27 cellular contexts compared by ENCODE assay signal in the genomic region with DNA sequence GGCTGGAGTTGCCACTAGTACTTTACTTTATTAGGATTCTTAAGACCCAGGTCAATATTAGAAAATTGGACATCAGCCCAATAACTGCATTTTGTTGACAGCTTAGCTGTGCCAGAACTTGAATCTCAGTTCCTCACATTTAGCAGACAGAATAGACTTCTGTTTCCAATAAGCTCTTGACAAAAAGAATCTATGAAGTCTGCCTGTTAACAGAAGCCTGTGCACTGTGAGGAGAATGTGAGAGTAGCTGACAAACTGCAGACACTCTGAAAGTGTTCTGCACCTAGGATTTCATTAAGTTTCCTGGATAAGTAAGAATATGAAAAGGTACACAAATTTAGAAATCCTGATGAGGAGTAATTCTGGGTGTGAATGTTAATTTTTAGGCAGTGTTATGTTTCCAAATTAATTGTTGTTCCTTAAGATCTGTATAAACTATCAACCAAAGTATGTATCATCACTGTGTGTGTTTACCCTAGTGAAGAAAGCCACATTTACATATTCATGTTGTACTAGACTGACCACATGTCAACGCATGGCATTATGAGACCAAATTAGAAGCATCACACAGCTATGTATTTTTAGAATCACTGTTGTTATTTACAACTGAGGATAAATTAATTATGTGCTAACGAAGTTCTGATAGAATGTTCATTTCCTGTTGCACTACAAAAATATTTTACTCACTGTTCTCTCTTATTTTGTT.
A peak's percentile ranks its signal among the peaks of the same experiment; 100 is the strongest.
DNase-seq lines count a peak whose midpoint lies in the region; ATAC-seq and TF ChIP-seq lines count a peak whose summit lies in the region.
"Had no signal": no experiment of that assay in that cellular context is flagged by ENCODE, and none has a peak within 500 bp of the region (broad histone marks: within the 10 kb centered on the region; RNA-seq: fewer than 3 reads in every experiment).

No MANE protein-coding gene starts in this region.

- H2BK5ac ChIP-seq in trophoblast cell (ENCODE audit: low read depth, low read length, poor library complexity), result no peak overlapping the region

- H2BK12ac ChIP-seq in trophoblast cell (ENCODE audit: low read length), result peak overlapping the region; percentile 58

- no peak overlapping the region for H4K8ac ChIP-seq in trophoblast cell (ENCODE audit: low read depth, low read length)

- no peaks in the 10 kb centered on the region for H3K9me3 ChIP-seq in left ventricle myocardium inferior (replicated peaks)
- H3K9me3 ChIP-seq in trophoblast cell (ENCODE audit: insufficient read depth, low read depth, low read length), result no peaks in the 10 kb centered on the region
- H3K9me3 ChIP-seq in uterus, result no peaks in the 10 kb centered on the region

- intact Hi-C loops in Right ventricle myocardium inferior (cut with DNase I) (no loop called here), left ventricle myocardium inferior (cut with micrococcal nuclease) (no loop called here), uterus (cut with DNase I; ENCODE audit: low total_unique reads) (loop anchor here (5.0 kb wide), 1 partner anchor 139 kb away; no protein-coding TSS in a partner anchor)

- H3K4me1 ChIP-seq in left ventricle myocardium inferior, result peaks cover 7% of the 10 kb centered on the region
- H3K4me1 ChIP-seq in trophoblast cell (ENCODE audit: control insufficient read depth in 1 of 2, insufficient read depth in 2 of 2, low read length in 2 of 2), result no peaks in the 10 kb centered on the region
- no peaks in the 10 kb centered on the region for H3K4me1 ChIP-seq in uterus

- no peak for TF ChIP-seq CTCF in left ventricle myocardium inferior (IDR thresholded peaks at IDR 0.05; ENCODE audit: borderline replicate concordance)
- no peak for TF ChIP-seq CTCF in uterus (IDR thresholded peaks at IDR 0.05)

- no peak overlapping the region for H2AFZ ChIP-seq in trophoblast cell (ENCODE audit: insufficient read depth, low read length, poor library complexity)

- DNase-seq in Right ventricle myocardium inferior (ENCODE audit: missing footprints), result no peak
- no peak for DNase-seq in left ventricle myocardium inferior
- no peak for DNase-seq in trophoblast cell
- no peak for DNase-seq in HPDE6-E6E7 (ENCODE audit: extremely low spot score)
- no peak for DNase-seq in uterus
- DNase-seq in COLO668 (lab: John Stamatoyannopoulos, UW; ENCODE audit: unreplicated experiment), result no peak
- DNase-seq: C1 segment of cervical spinal cord; Calu3; CD8-positive, alpha-beta T cell; DMS153; GOT3; HCEC 1CT; MV-4-11; NCI-H1105 treated with DMSO at 0.1 percent for 48 hours; NCI-H2081; NCI-H2171; NCI-H345; NCI-H524; NCI-H774; PC-3; SHP77 treated with DMSO at 0.1 percent for 48 hours; SW 1271; T-helper 17 cell had no signal

- ATAC-seq in Right ventricle myocardium inferior (peak; percentile 52), GM18520 (IDR thresholded peaks at IDR 0.05; ENCODE audit: unreplicated experiment) (peak; percentile 71), GM21526 (IDR thresholded peaks at IDR 0.05; ENCODE audit: low FRiP score, unreplicated experiment) (peak; percentile 51)
- ATAC-seq: CD8-positive, alpha-beta T cell; PC-3; T-helper 17 cell had no signal

- no peaks in the 10 kb centered on the region for H3K79me1 ChIP-seq in trophoblast cell (ENCODE audit: low read length)

- H3K14ac ChIP-seq in trophoblast cell (ENCODE audit: low read length), result no peak overlapping the region

- peak overlapping the region; percentile 12 for H3K4me2 ChIP-seq in trophoblast cell (ENCODE audit: low read length)

- H2BK120ac ChIP-seq in trophoblast cell (ENCODE audit: insufficient read depth, low read length, poor library complexity), result no peak overlapping the region

- H4K91ac ChIP-seq in trophoblast cell (ENCODE audit: low read depth, low read length), result no peak overlapping the region

- no peak overlapping the region for H3K18ac ChIP-seq in trophoblast cell (ENCODE audit: low read length)

- no peaks in the 10 kb centered on the region for H3K79me2 ChIP-seq in trophoblast cell (ENCODE audit: control insufficient read depth, insufficient read depth, low read length, poor library complexity)

- H3K27ac ChIP-seq in left ventricle myocardium inferior (replicated peaks), result no peak overlapping the region
- H3K27ac ChIP-seq in trophoblast cell (ENCODE audit: low read depth, low read length), result peak overlapping the region; percentile 69
- H3K27ac ChIP-seq in uterus, result no peak overlapping the region
- H3K27ac ChIP-seq: 22Rv1, SK-N-MC had no signal

- H3K27me3 ChIP-seq in left ventricle myocardium inferior (ENCODE audit: low read depth) (no peaks in the 10 kb centered on the region), trophoblast cell (ENCODE audit: insufficient read depth, low read length) (no peaks in the 10 kb centered on the region), uterus (no peaks in the 10 kb centered on the region)

- no peak for TF ChIP-seq POLR2A in uterus (IDR thresholded peaks at IDR 0.05)

- no peak overlapping the region for H3K9ac ChIP-seq in trophoblast cell (ENCODE audit: low read length)

- no peak overlapping the region for H3K4me3 ChIP-seq in left ventricle myocardium inferior
- no peak overlapping the region for H3K4me3 ChIP-seq in trophoblast cell (ENCODE audit: low read depth, low read length)
- no peak overlapping the region for H3K4me3 ChIP-seq in uterus
- H3K4me3 ChIP-seq: SK-N-MC had no signal

- H3K36me3 ChIP-seq in left ventricle myocardium inferior (no peaks in the 10 kb centered on the region), trophoblast cell (ENCODE audit: control insufficient read depth in 1 of 2, insufficient read depth in 2 of 2, low read length in 2 of 2) (no peaks in the 10 kb centered on the region), uterus (no peaks in the 10 kb centered on the region)

- H4K12ac ChIP-seq in trophoblast cell (ENCODE audit: low read depth, low read length), result no peak overlapping the region

- H3K4ac ChIP-seq in trophoblast cell (ENCODE audit: low read depth, low read length), result no peak overlapping the region

- H3K23ac ChIP-seq in trophoblast cell (ENCODE audit: low read length), result no peak overlapping the region

- no CpG with 5 or more reads among the region's 2 CpGs for WGBS in trophoblast cell (ENCODE audit: extremely low coverage, insufficient coverage, insufficient read length)

- no peak overlapping the region for H2AK5ac ChIP-seq in trophoblast cell (ENCODE audit: low read length)
